ENCODE assay signal across 8 cellular contexts in the genomic region with DNA sequence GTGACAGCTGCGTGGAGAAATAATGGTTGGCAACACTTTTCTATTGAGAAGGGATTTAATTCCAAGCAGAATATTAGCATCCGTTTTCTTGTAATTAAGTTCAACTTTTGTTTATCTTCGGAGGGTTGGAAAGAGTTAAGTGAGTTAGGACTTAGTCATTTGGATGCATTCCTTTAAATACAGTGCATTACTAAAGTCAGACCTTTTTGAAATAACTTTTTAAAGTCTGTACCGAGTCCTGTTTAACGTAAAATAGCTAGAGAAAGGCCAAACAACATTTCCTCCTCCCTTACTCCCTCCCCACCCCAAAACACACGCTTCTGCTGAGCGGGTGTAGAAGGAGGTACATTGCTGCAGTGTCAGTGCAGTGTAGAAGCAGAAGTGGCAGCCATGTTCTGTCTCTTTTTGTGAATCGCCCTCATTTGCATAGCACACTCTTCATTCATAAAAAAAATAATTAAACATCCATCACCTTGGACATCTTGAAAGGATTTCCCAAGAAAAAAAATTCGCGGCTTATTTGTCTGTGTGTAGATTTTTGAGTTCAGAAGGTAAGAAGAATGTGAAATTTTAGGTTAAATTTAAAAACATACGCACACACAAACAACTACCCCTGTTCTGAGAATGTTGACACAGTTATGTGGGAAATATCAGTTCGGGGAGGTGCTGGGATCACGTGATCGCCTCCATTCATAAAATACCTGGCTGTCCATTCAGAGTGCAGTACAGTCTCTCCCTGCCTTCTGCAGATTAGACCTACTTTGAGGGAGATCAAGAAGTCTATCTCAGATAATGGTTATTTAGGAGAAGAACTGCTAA. TPM values are rescaled to one million over a fixed set of nuclear protein-coding genes. Genes with fewer than 3 reads are reported as not detected.
DNase-seq lines count a peak whose midpoint lies in the region; ATAC-seq and TF ChIP-seq lines count a peak whose summit lies in the region.

No MANE protein-coding gene starts in this region.

- H3K4me1 ChIP-seq in breast epithelium (peaks cover 0 to 5% of the 10 kb centered on the region in 2 donors), smooth muscle cell (ENCODE audit: low read depth) (peaks cover 56% of the 10 kb centered on the region)

- H3K4me2 ChIP-seq in smooth muscle cell, result peak overlapping the region; percentile 96

- intact Hi-C loops in breast epithelium (cut with DNase I; ENCODE audit: low total_unique reads), result loop anchor here (10.0 kb wide), 1 partner anchor 179 kb away; no protein-coding TSS in a partner anchor

- H3K27ac ChIP-seq in breast epithelium (peak overlapping the region; percentile 99 to 100), smooth muscle cell (ENCODE audit: low read depth) (peak overlapping the region; percentile 97)

- no peak for TF ChIP-seq EP300 in Ishikawa (IDR thresholded peaks at IDR 0.05; ENCODE audit: borderline replicate concordance)

- WGBS in smooth muscle cell (ENCODE audit: low lambda C conversion rate), result under 1% methylated on average over 14 of the region's 14 CpGs

- peaks cover 67% of the 10 kb centered on the region for H3K79me2 ChIP-seq in smooth muscle cell (ENCODE audit: low read depth)

- H3K9ac ChIP-seq in smooth muscle cell (ENCODE audit: low read depth), result peak overlapping the region; percentile 92

- DNase-seq in EH (ENCODE audit: low read depth) (peak; percentile 71), SHP77 treated with DMSO at 0.1 percent for 48 hours (lab: John Stamatoyannopoulos, UW) (peak; percentile 62), breast epithelium (ENCODE audit: low spot score in 2 of 2) (peak in 1 of 2 donors; percentile 60), iris pigment epithelial cell (ENCODE audit: low read depth) (peak; percentile 76), smooth muscle cell (lab: John Stamatoyannopoulos, UW; ENCODE audit: unreplicated experiment) (no peak)

- H3F3A ChIP-seq in smooth muscle cell (ENCODE audit: low read depth), result peaks cover 16% of the 10 kb centered on the region

- TF ChIP-seq CTCF in breast epithelium (IDR thresholded peaks at IDR 0.05), result no peak
- TF ChIP-seq CTCF in smooth muscle cell (IDR thresholded peaks at IDR 0.05; ENCODE audit: borderline replicate concordance, insufficient read depth, poor library complexity, severe bottlenecking), result no peak

- H3K9me3 ChIP-seq in breast epithelium (no peaks in the 10 kb centered on the region), smooth muscle cell (replicated peaks; ENCODE audit: low read depth) (no peaks in the 10 kb centered on the region)

- H3K36me3 ChIP-seq in breast epithelium (no peaks in the 10 kb centered on the region), smooth muscle cell (ENCODE audit: low read depth) (no peaks in the 10 kb centered on the region)

- H3K4me3 ChIP-seq in breast epithelium (peak overlapping the region; percentile 90 to 97 (median 93)), smooth muscle cell (peak overlapping the region; percentile 88)

- H2AFZ ChIP-seq in smooth muscle cell (ENCODE audit: low read depth), result peak overlapping the region; percentile 8

- peaks cover 63% of the 10 kb centered on the region for H4K20me1 ChIP-seq in smooth muscle cell (ENCODE audit: low read depth)

- TF ChIP-seq POLR2A in breast epithelium (IDR thresholded peaks at IDR 0.05), result no peak

- ATAC-seq in GM21528 (IDR thresholded peaks at IDR 0.05; ENCODE audit: low FRiP score, unreplicated experiment) (peak; percentile 54), GM21515 (IDR thresholded peaks at IDR 0.05; ENCODE audit: unreplicated experiment) (no peak)

- H3K27me3 ChIP-seq in breast epithelium (no peaks in the 10 kb centered on the region), smooth muscle cell (ENCODE audit: low read depth) (no peaks in the 10 kb centered on the region)

- no peak for TF ChIP-seq RAD21 in Ishikawa (IDR thresholded peaks at IDR 0.05; ENCODE audit: low read depth)

TF ChIP-seq in Ishikawa, 13 proteins besides CTCF, POLR2A, EP300 and RAD21:
- TF ChIP-seq NFIC (IDR thresholded peaks at IDR 0.05), result no peak
- TF ChIP-seq, protein P1, sequence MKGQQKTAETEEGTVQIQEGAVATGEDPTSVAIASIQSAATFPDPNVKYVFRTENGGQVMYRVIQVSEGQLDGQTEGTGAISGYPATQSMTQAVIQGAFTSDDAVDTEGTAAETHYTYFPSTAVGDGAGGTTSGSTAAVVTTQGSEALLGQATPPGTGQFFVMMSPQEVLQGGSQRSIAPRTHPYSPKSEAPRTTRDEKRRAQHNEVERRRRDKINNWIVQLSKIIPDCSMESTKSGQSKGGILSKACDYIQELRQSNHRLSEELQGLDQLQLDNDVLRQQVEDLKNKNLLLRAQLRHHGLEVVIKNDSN (IDR thresholded peaks at IDR 0.05), result peak; percentile 86
TF ChIP-seq in Ishikawa: peak in this region for 1.

RNA-seq across cellular contexts. Expression of a gene that starts 1.6 kb away (rescaled TPM):
- 10 to 100 TPM; 18.4 to 28.1 (median 22.3) TPM for total RNA-seq in breast epithelium
- total RNA-seq in smooth muscle cell, result 53.0 and 56.5 TPM in 2 replicates
- 15.6 and 22.2 TPM in 2 replicates for polyA plus RNA-seq in smooth muscle cell
